Comparison of ENCODE assay signal across 1 cellular context in the genomic region with DNA sequence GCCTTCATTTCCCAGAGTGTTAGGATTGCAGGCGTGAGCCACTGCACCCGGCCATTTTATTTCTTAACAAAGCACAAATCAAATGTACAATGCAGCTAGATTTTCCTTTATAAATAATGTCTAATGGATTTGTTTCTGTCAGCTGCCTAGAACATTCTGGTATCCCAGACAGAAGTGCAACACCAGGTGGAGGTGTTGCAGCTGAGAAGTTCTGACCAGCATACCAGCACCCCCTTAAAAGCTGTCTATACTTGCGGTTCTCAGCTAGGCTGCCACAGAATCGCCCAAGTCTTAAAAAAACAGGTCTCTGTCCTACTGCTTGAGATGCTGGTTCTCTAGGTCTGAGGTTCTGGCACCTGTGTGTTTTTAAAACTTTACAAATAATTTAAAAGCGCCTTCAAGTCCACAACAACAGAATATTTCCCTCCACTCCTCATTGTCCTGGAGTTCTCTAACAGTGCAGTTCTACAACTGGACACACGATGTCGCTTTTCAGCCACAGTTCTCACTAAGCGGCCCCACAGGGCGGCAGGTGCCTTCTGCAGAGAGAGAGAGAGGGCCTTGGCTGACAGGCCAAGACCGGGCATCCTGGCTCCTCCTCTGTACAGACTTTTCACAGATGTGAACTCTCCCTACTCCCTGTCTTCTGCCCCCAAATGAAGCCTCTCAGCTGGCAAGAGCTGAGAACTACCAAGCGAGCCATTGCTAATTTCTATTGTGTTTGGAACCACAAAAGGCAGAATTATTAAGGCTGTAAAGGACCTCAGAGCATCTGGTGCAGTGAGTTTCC.
TF ChIP-seq lines count a peak whose summit lies in the region.

No MANE protein-coding gene starts in this region.

TF ChIP-seq in HepG2, 621 proteins besides CTCF, POLR2A, EP300 and RAD21 (continued from another document and continues in another):
- TF ChIP-seq, protein P1, sequence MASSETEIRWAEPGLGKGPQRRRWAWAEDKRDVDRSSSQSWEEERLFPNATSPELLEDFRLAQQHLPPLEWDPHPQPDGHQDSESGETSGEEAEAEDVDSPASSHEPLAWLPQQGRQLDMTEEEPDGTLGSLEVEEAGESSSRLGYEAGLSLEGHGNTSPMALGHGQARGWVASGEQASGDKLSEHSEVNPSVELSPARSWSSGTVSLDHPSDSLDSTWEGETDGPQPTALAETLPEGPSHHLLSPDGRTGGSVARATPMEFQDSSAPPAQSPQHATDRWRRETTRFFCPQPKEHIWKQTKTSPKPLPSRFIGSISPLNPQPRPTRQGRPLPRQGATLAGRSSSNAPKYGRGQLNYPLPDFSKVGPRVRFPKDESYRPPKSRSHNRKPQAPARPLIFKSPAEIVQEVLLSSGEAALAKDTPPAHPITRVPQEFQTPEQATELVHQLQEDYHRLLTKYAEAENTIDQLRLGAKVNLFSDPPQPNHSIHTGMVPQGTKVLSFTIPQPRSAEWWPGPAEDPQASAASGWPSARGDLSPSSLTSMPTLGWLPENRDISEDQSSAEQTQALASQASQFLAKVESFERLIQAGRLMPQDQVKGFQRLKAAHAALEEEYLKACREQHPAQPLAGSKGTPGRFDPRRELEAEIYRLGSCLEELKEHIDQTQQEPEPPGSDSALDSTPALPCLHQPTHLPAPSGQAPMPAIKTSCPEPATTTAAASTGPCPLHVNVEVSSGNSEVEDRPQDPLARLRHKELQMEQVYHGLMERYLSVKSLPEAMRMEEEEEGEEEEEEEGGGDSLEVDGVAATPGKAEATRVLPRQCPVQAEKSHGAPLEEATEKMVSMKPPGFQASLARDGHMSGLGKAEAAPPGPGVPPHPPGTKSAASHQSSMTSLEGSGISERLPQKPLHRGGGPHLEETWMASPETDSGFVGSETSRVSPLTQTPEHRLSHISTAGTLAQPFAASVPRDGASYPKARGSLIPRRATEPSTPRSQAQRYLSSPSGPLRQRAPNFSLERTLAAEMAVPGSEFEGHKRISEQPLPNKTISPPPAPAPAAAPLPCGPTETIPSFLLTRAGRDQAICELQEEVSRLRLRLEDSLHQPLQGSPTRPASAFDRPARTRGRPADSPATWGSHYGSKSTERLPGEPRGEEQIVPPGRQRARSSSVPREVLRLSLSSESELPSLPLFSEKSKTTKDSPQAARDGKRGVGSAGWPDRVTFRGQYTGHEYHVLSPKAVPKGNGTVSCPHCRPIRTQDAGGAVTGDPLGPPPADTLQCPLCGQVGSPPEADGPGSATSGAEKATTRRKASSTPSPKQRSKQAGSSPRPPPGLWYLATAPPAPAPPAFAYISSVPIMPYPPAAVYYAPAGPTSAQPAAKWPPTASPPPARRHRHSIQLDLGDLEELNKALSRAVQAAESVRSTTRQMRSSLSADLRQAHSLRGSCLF (CRISPR knock-in tag; IDR thresholded peaks at IDR 0.05; ENCODE audit: borderline replicate concordance), result no peak
- no peak for TF ChIP-seq ZNF768 (CRISPR knock-in tag; IDR thresholded peaks at IDR 0.05)
- no peak for TF ChIP-seq ZNF235 (CRISPR knock-in tag; IDR thresholded peaks at IDR 0.05; ENCODE audit: borderline replicate concordance)
- no peak for TF ChIP-seq ATRX (CRISPR knock-in tag; IDR thresholded peaks at IDR 0.05; ENCODE audit: borderline replicate concordance)
- no peak for TF ChIP-seq MXD4 (CRISPR knock-in tag; IDR thresholded peaks at IDR 0.05)
- no peak for TF ChIP-seq ZNF3 (CRISPR knock-in tag; IDR thresholded peaks at IDR 0.05)
- no peak for TF ChIP-seq ZNF772 (CRISPR knock-in tag; IDR thresholded peaks at IDR 0.05)
- TF ChIP-seq, protein P2, sequence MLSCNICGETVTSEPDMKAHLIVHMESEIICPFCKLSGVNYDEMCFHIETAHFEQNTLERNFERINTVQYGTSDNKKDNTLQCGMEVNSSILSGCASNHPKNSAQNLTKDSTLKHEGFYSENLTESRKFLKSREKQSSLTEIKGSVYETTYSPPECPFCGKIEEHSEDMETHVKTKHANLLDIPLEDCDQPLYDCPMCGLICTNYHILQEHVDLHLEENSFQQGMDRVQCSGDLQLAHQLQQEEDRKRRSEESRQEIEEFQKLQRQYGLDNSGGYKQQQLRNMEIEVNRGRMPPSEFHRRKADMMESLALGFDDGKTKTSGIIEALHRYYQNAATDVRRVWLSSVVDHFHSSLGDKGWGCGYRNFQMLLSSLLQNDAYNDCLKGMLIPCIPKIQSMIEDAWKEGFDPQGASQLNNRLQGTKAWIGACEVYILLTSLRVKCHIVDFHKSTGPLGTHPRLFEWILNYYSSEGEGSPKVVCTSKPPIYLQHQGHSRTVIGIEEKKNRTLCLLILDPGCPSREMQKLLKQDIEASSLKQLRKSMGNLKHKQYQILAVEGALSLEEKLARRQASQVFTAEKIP (CRISPR knock-in tag; IDR thresholded peaks at IDR 0.05; ENCODE audit: borderline replicate concordance), result no peak
- TF ChIP-seq ATAD3A (CRISPR knock-in tag; IDR thresholded peaks at IDR 0.05), result no peak
- TF ChIP-seq ZBTB1 (CRISPR knock-in tag; IDR thresholded peaks at IDR 0.05; ENCODE audit: borderline replicate concordance), result no peak
- no peak for TF ChIP-seq SRF (IDR thresholded peaks at IDR 0.05; ENCODE audit: low read depth, low read length)
- no peak for TF ChIP-seq ZNF558 (CRISPR knock-in tag; IDR thresholded peaks at IDR 0.05; ENCODE audit: borderline replicate concordance)
- TF ChIP-seq ZNF354B (CRISPR knock-in tag; IDR thresholded peaks at IDR 0.05), result no peak
- no peak for TF ChIP-seq ZNF550 (CRISPR knock-in tag; IDR thresholded peaks at IDR 0.05; ENCODE audit: borderline replicate concordance)
- TF ChIP-seq SNRNP70 (IDR thresholded peaks at IDR 0.05; ENCODE audit: low read depth, low read length), result no peak
- TF ChIP-seq SRSF1 (optimal IDR thresholded peaks at IDR 0.05; ENCODE audit: low read depth, low read length), result no peak
- TF ChIP-seq, protein P3, sequence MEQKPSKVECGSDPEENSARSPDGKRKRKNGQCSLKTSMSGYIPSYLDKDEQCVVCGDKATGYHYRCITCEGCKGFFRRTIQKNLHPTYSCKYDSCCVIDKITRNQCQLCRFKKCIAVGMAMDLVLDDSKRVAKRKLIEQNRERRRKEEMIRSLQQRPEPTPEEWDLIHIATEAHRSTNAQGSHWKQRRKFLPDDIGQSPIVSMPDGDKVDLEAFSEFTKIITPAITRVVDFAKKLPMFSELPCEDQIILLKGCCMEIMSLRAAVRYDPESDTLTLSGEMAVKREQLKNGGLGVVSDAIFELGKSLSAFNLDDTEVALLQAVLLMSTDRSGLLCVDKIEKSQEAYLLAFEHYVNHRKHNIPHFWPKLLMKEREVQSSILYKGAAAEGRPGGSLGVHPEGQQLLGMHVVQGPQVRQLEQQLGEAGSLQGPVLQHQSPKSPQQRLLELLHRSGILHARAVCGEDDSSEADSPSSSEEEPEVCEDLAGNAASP (CRISPR knock-in tag; IDR thresholded peaks at IDR 0.05; ENCODE audit: borderline replicate concordance), result peak; percentile 56; the same call in 1 of the 2 replicates
- TF ChIP-seq FOXK1 (CRISPR knock-in tag; IDR thresholded peaks at IDR 0.05; ENCODE audit: borderline replicate concordance, low read depth), result peak; percentile 45; the same call in 1 of the 2 replicates
- TF ChIP-seq, protein P4, sequence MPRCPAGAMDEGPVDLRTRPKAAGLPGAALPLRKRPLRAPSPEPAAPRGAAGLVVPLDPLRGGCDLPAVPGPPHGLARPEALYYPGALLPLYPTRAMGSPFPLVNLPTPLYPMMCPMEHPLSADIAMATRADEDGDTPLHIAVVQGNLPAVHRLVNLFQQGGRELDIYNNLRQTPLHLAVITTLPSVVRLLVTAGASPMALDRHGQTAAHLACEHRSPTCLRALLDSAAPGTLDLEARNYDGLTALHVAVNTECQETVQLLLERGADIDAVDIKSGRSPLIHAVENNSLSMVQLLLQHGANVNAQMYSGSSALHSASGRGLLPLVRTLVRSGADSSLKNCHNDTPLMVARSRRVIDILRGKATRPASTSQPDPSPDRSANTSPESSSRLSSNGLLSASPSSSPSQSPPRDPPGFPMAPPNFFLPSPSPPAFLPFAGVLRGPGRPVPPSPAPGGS (CRISPR knock-in tag; IDR thresholded peaks at IDR 0.05), result no peak
- TF ChIP-seq, protein P5, sequence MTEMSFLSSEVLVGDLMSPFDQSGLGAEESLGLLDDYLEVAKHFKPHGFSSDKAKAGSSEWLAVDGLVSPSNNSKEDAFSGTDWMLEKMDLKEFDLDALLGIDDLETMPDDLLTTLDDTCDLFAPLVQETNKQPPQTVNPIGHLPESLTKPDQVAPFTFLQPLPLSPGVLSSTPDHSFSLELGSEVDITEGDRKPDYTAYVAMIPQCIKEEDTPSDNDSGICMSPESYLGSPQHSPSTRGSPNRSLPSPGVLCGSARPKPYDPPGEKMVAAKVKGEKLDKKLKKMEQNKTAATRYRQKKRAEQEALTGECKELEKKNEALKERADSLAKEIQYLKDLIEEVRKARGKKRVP (CRISPR knock-in tag; IDR thresholded peaks at IDR 0.05), result no peak
- no peak for TF ChIP-seq NR2C2 (CRISPR knock-in tag; IDR thresholded peaks at IDR 0.05; ENCODE audit: borderline replicate concordance)
- TF ChIP-seq ZNF792 (CRISPR knock-in tag; IDR thresholded peaks at IDR 0.05), result 0 out of 2 replicates have a peak, but pooled peaks have one; percentile 21
- TF ChIP-seq, protein P6, sequence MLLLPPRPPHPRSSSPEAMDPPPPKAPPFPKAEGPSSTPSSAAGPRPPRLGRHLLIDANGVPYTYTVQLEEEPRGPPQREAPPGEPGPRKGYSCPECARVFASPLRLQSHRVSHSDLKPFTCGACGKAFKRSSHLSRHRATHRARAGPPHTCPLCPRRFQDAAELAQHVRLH (CRISPR knock-in tag; IDR thresholded peaks at IDR 0.05; ENCODE audit: borderline replicate concordance, low read depth), result 0 out of 2 replicates have a peak, but pooled peaks have one; percentile 45
- TF ChIP-seq ZNF30 (CRISPR knock-in tag; IDR thresholded peaks at IDR 0.05), result no peak
- TF ChIP-seq, protein P7, sequence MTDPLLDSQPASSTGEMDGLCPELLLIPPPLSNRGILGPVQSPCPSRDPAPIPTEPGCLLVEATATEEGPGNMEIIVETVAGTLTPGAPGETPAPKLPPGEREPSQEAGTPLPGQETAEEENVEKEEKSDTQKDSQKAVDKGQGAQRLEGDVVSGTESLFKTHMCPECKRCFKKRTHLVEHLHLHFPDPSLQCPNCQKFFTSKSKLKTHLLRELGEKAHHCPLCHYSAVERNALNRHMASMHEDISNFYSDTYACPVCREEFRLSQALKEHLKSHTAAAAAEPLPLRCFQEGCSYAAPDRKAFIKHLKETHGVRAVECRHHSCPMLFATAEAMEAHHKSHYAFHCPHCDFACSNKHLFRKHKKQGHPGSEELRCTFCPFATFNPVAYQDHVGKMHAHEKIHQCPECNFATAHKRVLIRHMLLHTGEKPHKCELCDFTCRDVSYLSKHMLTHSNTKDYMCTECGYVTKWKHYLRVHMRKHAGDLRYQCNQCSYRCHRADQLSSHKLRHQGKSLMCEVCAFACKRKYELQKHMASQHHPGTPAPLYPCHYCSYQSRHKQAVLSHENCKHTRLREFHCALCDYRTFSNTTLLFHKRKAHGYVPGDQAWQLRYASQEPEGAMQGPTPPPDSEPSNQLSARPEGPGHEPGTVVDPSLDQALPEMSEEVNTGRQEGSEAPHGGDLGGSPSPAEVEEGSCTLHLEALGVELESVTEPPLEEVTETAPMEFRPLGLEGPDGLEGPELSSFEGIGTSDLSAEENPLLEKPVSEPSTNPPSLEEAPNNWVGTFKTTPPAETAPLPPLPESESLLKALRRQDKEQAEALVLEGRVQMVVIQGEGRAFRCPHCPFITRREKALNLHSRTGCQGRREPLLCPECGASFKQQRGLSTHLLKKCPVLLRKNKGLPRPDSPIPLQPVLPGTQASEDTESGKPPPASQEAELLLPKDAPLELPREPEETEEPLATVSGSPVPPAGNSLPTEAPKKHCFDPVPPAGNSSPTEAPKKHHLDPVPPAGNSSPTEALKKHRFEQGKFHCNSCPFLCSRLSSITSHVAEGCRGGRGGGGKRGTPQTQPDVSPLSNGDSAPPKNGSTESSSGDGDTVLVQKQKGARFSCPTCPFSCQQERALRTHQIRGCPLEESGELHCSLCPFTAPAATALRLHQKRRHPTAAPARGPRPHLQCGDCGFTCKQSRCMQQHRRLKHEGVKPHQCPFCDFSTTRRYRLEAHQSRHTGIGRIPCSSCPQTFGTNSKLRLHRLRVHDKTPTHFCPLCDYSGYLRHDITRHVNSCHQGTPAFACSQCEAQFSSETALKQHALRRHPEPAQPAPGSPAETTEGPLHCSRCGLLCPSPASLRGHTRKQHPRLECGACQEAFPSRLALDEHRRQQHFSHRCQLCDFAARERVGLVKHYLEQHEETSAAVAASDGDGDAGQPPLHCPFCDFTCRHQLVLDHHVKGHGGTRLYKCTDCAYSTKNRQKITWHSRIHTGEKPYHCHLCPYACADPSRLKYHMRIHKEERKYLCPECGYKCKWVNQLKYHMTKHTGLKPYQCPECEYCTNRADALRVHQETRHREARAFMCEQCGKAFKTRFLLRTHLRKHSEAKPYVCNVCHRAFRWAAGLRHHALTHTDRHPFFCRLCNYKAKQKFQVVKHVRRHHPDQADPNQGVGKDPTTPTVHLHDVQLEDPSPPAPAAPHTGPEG (CRISPR knock-in tag; IDR thresholded peaks at IDR 0.05), result no peak
- TF ChIP-seq FOSL2 (CRISPR knock-in tag; IDR thresholded peaks at IDR 0.05), result peak; percentile 45; the same call in 1 of the 2 replicates
- no peak for TF ChIP-seq ZNF143 (CRISPR knock-in tag; IDR thresholded peaks at IDR 0.05)
- TF ChIP-seq HOXA7 (CRISPR knock-in tag; IDR thresholded peaks at IDR 0.05), result no peak
- TF ChIP-seq, protein P8, sequence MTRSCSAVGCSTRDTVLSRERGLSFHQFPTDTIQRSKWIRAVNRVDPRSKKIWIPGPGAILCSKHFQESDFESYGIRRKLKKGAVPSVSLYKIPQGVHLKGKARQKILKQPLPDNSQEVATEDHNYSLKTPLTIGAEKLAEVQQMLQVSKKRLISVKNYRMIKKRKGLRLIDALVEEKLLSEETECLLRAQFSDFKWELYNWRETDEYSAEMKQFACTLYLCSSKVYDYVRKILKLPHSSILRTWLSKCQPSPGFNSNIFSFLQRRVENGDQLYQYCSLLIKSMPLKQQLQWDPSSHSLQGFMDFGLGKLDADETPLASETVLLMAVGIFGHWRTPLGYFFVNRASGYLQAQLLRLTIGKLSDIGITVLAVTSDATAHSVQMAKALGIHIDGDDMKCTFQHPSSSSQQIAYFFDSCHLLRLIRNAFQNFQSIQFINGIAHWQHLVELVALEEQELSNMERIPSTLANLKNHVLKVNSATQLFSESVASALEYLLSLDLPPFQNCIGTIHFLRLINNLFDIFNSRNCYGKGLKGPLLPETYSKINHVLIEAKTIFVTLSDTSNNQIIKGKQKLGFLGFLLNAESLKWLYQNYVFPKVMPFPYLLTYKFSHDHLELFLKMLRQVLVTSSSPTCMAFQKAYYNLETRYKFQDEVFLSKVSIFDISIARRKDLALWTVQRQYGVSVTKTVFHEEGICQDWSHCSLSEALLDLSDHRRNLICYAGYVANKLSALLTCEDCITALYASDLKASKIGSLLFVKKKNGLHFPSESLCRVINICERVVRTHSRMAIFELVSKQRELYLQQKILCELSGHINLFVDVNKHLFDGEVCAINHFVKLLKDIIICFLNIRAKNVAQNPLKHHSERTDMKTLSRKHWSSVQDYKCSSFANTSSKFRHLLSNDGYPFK (CRISPR knock-in tag; IDR thresholded peaks at IDR 0.05; ENCODE audit: borderline replicate concordance), result no peak
- TF ChIP-seq CCAR2 (optimal IDR thresholded peaks at IDR 0.05; ENCODE audit: low read depth, low read length), result no peak
- no peak for TF ChIP-seq HMG20A (CRISPR knock-in tag; IDR thresholded peaks at IDR 0.05; ENCODE audit: borderline replicate concordance)
- TF ChIP-seq ZNF672 (CRISPR knock-in tag; IDR thresholded peaks at IDR 0.05), result no peak
- no peak for TF ChIP-seq DMAP1 (CRISPR knock-in tag; IDR thresholded peaks at IDR 0.05)
- no peak for TF ChIP-seq TOPORS (CRISPR knock-in tag; IDR thresholded peaks at IDR 0.05)
- no peak for TF ChIP-seq MBNL3 (CRISPR knock-in tag; conservative IDR thresholded peaks at IDR 0.05)
- TF ChIP-seq PAX8 (CRISPR knock-in tag; IDR thresholded peaks at IDR 0.05; ENCODE audit: borderline replicate concordance), result no peak
- no peak for TF ChIP-seq ZNF562 (CRISPR knock-in tag; IDR thresholded peaks at IDR 0.05; ENCODE audit: borderline replicate concordance)
- TF ChIP-seq SP1 (IDR thresholded peaks at IDR 0.05), result no peak
- no peak for TF ChIP-seq SP1 (CRISPR knock-in tag; IDR thresholded peaks at IDR 0.05)
- no peak for TF ChIP-seq ZNF570 (CRISPR knock-in tag; IDR thresholded peaks at IDR 0.05; ENCODE audit: borderline replicate concordance)
- no peak for TF ChIP-seq CHD2 (IDR thresholded peaks at IDR 0.05; ENCODE audit: low read depth, low read length)
